ENCODE assay signal across 8 cellular contexts in the genomic region with DNA sequence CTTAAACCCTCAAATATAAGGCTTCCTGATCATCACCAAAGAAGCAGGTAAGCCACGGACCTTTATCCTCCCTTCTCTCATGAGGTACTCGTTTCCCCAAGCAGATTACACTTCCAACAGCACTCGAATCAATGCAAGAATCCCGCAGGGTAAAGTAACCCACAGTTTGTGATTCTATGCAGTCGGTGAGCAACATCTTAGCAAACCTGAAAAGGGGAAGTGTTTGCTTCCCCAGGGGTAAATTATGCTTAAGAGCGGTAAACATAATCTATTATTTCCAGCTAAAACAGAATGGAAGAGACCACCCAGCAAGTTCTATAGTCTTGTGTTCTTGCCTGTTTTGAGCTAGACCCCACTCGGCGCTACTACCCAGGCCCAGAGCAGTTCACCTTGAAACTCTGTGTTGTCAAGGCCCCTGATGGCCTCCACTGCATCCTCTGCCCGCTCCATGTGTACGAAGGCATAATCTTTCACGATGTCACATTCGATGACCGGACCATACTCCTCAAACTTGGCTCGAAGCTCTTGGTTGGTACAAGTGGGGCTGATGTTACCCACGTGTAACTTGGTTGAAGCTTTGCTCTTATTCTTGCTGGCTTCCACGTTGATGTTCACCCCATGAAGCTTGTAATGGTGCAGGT. TPM values are rescaled to one million over a fixed set of nuclear protein-coding genes. Genes with fewer than 3 reads are reported as not detected.
A peak's percentile ranks its signal among the peaks of the same experiment; 100 is the strongest.
DNase-seq lines count a peak whose midpoint lies in the region; ATAC-seq and TF ChIP-seq lines count a peak whose summit lies in the region.

No MANE protein-coding gene starts in this region.

- no peaks in the 10 kb centered on the region for H3K9me3 ChIP-seq in CD8-positive, alpha-beta memory T cell (ENCODE audit: low read length)
- H3K9me3 ChIP-seq in neutrophil: no peaks in the 10 kb centered on the region

- POLR2A ChIA-PET in CD8-positive, alpha-beta memory T cell (lab: Charles Lee): interaction anchor here (0.6 to 2.6 kb wide), 8 partner anchors 8 to 916 kb away, joined by 3 to 41 read pairs (median 6); partner anchors contain the start of genes RBM14 and RBM4

- peaks cover 37 to 51% (median 43%) of the 10 kb centered on the region in 3 donors for H3K4me1 Mint-ChIP-seq in CD8-positive, alpha-beta memory T cell

- peaks cover 0 to 18% (median 3%) of the 10 kb centered on the region in 3 donors for H3K36me3 Mint-ChIP-seq in CD8-positive, alpha-beta memory T cell

- H3K36me3 ChIP-seq in CD8-positive, alpha-beta memory T cell (ENCODE audit: insufficient read depth, low read length): no peaks in the 10 kb centered on the region
- no peaks in the 10 kb centered on the region for H3K36me3 ChIP-seq in neutrophil

- H3K27ac ChIP-seq in CD8-positive, alpha-beta memory T cell (ENCODE audit: low read depth, low read length): no peak overlapping the region
- H3K27ac ChIP-seq in neutrophil: peak overlapping the region; percentile 65

- ATAC-seq in GM21786 (IDR thresholded peaks at IDR 0.05; ENCODE audit: unreplicated experiment) (no peak), HG03354 (IDR thresholded peaks at IDR 0.05; ENCODE audit: poor library complexity, severe bottlenecking, unreplicated experiment) (no peak)

- peak overlapping the region; percentile 99 for H3K4me3 ChIP-seq in CD8-positive, alpha-beta memory T cell (ENCODE audit: low read length)
- peak overlapping the region; percentile 3 for H3K4me3 ChIP-seq in choroid plexus epithelial cell (ENCODE audit: low read depth, low read length)
- H3K4me3 ChIP-seq in neutrophil (ENCODE audit: low read depth in 1 of 2, low read length in 1 of 2): peak overlapping the region; percentile 92 to 94

- CTCF ChIA-PET in CD8-positive, alpha-beta memory T cell (lab: Charles Lee): interaction anchor here (0.6 to 6.5 kb wide), 13 partner anchors 8 to 273 kb away, joined by 3 to 135 read pairs (median 11); partner anchors contain the start of genes CCDC87, CCS, MRPL11 and PELI3

- no peaks in the 10 kb centered on the region for H3K27me3 Mint-ChIP-seq in CD8-positive, alpha-beta memory T cell

- peak in 1 of 5 donors; percentile 26 for DNase-seq in CD8-positive, alpha-beta memory T cell
- DNase-seq in NAMALWA (ENCODE audit: low spot score) (peak; percentile 39), choroid plexus epithelial cell (ENCODE audit: low read depth) (no peak), SHP77 treated with DMSO at 0.1 percent for 48 hours (lab: John Stamatoyannopoulos, UW) (no peak), NCI-H510A treated with DMSO at 0.1 percent for 48 hours (lab: John Stamatoyannopoulos, UW) (no peak)

- TF ChIP-seq CTCF in choroid plexus epithelial cell (conservative IDR thresholded peaks at IDR 0.05; ENCODE audit: low read depth, low read length): no peak
- TF ChIP-seq CTCF in neutrophil (IDR thresholded peaks at IDR 0.05): no peak

- H3K4me1 ChIP-seq in CD8-positive, alpha-beta memory T cell (ENCODE audit: insufficient read depth, low read length): peaks cover 43% of the 10 kb centered on the region
- H3K4me1 ChIP-seq in neutrophil (ENCODE audit: control insufficient read depth in 1 of 2, insufficient read depth in 1 of 2, low read depth in 1 of 2, low read length in 1 of 2): peaks cover 26 to 28% of the 10 kb centered on the region in 2 experiments

- H3K9me3 Mint-ChIP-seq in CD8-positive, alpha-beta memory T cell: no peaks in the 10 kb centered on the region

- peak overlapping the region; percentile 31 to 100 (median 99) for H3K27ac Mint-ChIP-seq in CD8-positive, alpha-beta memory T cell

- no peaks in the 10 kb centered on the region for H3K27me3 ChIP-seq in CD8-positive, alpha-beta memory T cell (ENCODE audit: insufficient read depth, low read length, poor library complexity, severe bottlenecking)
- no peaks in the 10 kb centered on the region for H3K27me3 ChIP-seq in neutrophil

- peak overlapping the region; percentile 90 to 99 (median 95) for H3K4me3 Mint-ChIP-seq in CD8-positive, alpha-beta memory T cell

RNA-seq across cellular contexts. Expression of gene RBM4B, which starts 1.3 kb away (rescaled TPM):
- 10 to 100 TPM; 19.5 to 20.0 TPM for total RNA-seq in CD8-positive, alpha-beta memory T cell
- polyA plus RNA-seq in CD8-positive, alpha-beta memory T cell: 13.1 TPM

RNA-seq across cellular contexts. Expression of gene RBM4, which starts 37.9 kb away (rescaled TPM):
- total RNA-seq in CD8-positive, alpha-beta memory T cell: 100 to 1,000 TPM; 115 to 124 TPM
- polyA plus RNA-seq in CD8-positive, alpha-beta memory T cell: 224 TPM

RNA-seq across cellular contexts. Expression of gene SPTBN2, which starts 52.6 kb away (rescaled TPM):
- under 1 TPM; 0.81 to 0.84 TPM for total RNA-seq in CD8-positive, alpha-beta memory T cell
- polyA plus RNA-seq in CD8-positive, alpha-beta memory T cell: not detected

RNA-seq across cellular contexts. Expression of gene RBM14, which starts 60.0 kb away (rescaled TPM):
- total RNA-seq in CD8-positive, alpha-beta memory T cell: 100 to 1,000 TPM; 152 to 165 TPM
- polyA plus RNA-seq in CD8-positive, alpha-beta memory T cell: 87.9 TPM

Comparison
In these comparisons a context has a peak if more than half of its experiments do, and no peak if none do; other contexts are left out.
1. H3K4me3 ChIP-seq: peak in every context shown above with its lines; median percentile 99 in CD8-positive, alpha-beta memory T cell; 93 in neutrophil; 3 in choroid plexus epithelial cell.